9 cellular contexts compared by ENCODE assay signal in genomic region chr3:5160926-5161858, GRCh38. TPM values are rescaled to one million over a fixed set of nuclear protein-coding genes. Genes with fewer than 3 reads are reported as not detected.
DNase-seq lines count a peak whose midpoint lies in the region; ATAC-seq, FAIRE-seq and TF ChIP-seq lines count a peak whose summit lies in the region.
"Had no signal": no experiment of that assay in that cellular context is flagged by ENCODE, and none has a peak within 500 bp of the region (broad histone marks: within the 10 kb centered on the region; RNA-seq: fewer than 3 reads in every experiment).

No MANE protein-coding gene starts in this region.

- H3K27ac Mint-ChIP-seq in Caco-2 (ENCODE audit: unreplicated experiment) (peak overlapping the region; percentile 32), naive B cell (peak overlapping the region in 4 of 6 donors; percentile 49 to 83 (median 52))

- CTCF ChIA-PET in Caco-2 (lab: Charles Lee) = no interaction called here

- H3K9me3 ChIP-seq in Caco-2 = no peaks in the 10 kb centered on the region
- H3K9me3 ChIP-seq in tibial artery = no peaks in the 10 kb centered on the region

- no peaks in the 10 kb centered on the region for H3K27me3 Mint-ChIP-seq in Caco-2 (ENCODE audit: insufficient read depth, unreplicated experiment)
- no peaks in the 10 kb centered on the region for H3K27me3 Mint-ChIP-seq in naive B cell

- no peak for ATAC-seq in naive B cell (ENCODE audit: low read depth in 2 of 2)

- peak; percentile 50 for FAIRE-seq in H54 (lab: Jason Lieb, UNC)

- H3K36me3 Mint-ChIP-seq in Caco-2 (ENCODE audit: insufficient read depth, unreplicated experiment) (no peaks in the 10 kb centered on the region), naive B cell (no peaks in the 10 kb centered on the region)

- TF ChIP-seq CTCF in Caco-2 (IDR thresholded peaks at IDR 0.05; ENCODE audit: insufficient read depth in 1 of 2, low read depth in 1 of 2, low read length in 1 of 2, severe bottlenecking in 1 of 2, unreplicated experiment in 1 of 2) = no peak
- TF ChIP-seq CTCF in GM13977 (IDR thresholded peaks at IDR 0.05; ENCODE audit: extremely low read depth, insufficient read depth, missing control alignments) = no peak
- TF ChIP-seq CTCF in tibial artery (IDR thresholded peaks at IDR 0.05) = no peak

- H3K9me3 Mint-ChIP-seq in Caco-2 (ENCODE audit: unreplicated experiment) = no peaks in the 10 kb centered on the region
- no peaks in the 10 kb centered on the region for H3K9me3 Mint-ChIP-seq in naive B cell

- in situ Hi-C loops in GM13977 (cut with MboI; ENCODE audit: low pct_unique_long_range_greater_than_20kb, low sequenced_read_pairs, unreplicated experiment) = no loop called here

- peaks cover 20% of the 10 kb centered on the region for H3K4me1 ChIP-seq in Caco-2
- peaks cover 0 to 42% (median 17%) of the 10 kb centered on the region in 4 donors for H3K4me1 ChIP-seq in tibial artery

- no peak overlapping the region for H3K27ac ChIP-seq in tibial artery

- H3K4me3 Mint-ChIP-seq in Caco-2 (ENCODE audit: unreplicated experiment) (no peak overlapping the region), naive B cell (peak overlapping the region in 2 of 8 donors; percentile 8 to 47)

- H3K36me3 ChIP-seq in Caco-2 (ENCODE audit: control insufficient read depth, insufficient read depth, low read length) = no peaks in the 10 kb centered on the region
- no peaks in the 10 kb centered on the region for H3K36me3 ChIP-seq in tibial artery

- TF ChIP-seq POLR2A in H54 (IDR thresholded peaks at IDR 0.05; ENCODE audit: low read depth, low read length) = no peak

- no peaks in the 10 kb centered on the region for H3K27me3 ChIP-seq in Caco-2 (replicated peaks; ENCODE audit: control insufficient read depth, insufficient read depth, low read length)
- H3K27me3 ChIP-seq in tibial artery = no peaks in the 10 kb centered on the region

- DNase-seq in Caco-2 = no peak
- no peak for DNase-seq in H54 (ENCODE audit: insufficient read length, low spot score)
- DNase-seq in activated naive CD4-positive, alpha-beta T cell treated with anti-CD3 and anti-CD28 coated beads, Interleukin-2, amount 50 U/mL, for 16 hours = peak; percentile 23
- no peak for DNase-seq in naive B cell
- no peak for DNase-seq in cerebellar cortex (ENCODE audit: low spot score)
- DNase-seq in GM13977 (ENCODE audit: low spot score) = no peak
- no peak for DNase-seq in GF-D8 (lab: John Stamatoyannopoulos, UW)
- DNase-seq in tibial artery = no peak
- DNase-seq: NCI-H748 treated with DMSO at 0.1 percent for 48 hours had no signal

- POLR2A ChIA-PET in Caco-2 (lab: Charles Lee) = no interaction called here

- intact Hi-C loops in Caco-2 (cut with micrococcal nuclease; ENCODE audit: unreplicated experiment) (no loop called here), tibial artery (cut with DNase I; ENCODE audit: low total_unique reads) (no loop called here)

- H3K4me3 ChIP-seq in Caco-2 (ENCODE audit: low read depth, low read length) (no peak overlapping the region), tibial artery (no peak overlapping the region)

- H3K4me1 Mint-ChIP-seq in Caco-2 (ENCODE audit: low read depth, unreplicated experiment) (peaks cover 14% of the 10 kb centered on the region), naive B cell (peaks cover 34 to 81% (median 66%) of the 10 kb centered on the region in 3 donors)

- BruUV-seq in Caco-2 (replicated peaks; lab: Mats Ljungman, UMichigan) = no TSS peak

RNA-seq across cellular contexts. Expression of gene EDEM1, which starts 26.3 kb away (rescaled TPM):
- total RNA-seq in Caco-2 (2022) = 42.6 and 51.3 TPM in 2 replicates
- polyA plus RNA-seq in naive B cell (ENCODE audit: low read depth in 6 of 6) = 10 to 100 TPM; 43.5 to 77.8 (median 57.4) TPM

RNA-seq across cellular contexts. Expression of gene ARL8B, which starts 39.1 kb away (rescaled TPM):
- total RNA-seq in Caco-2 (2022) = 56.1 and 65.0 TPM in 2 replicates
- polyA plus RNA-seq in naive B cell (ENCODE audit: low read depth in 6 of 6) = 10 to 100 TPM; 36.7 to 64.8 (median 60.6) TPM
